8 cellular contexts compared by ENCODE assay signal in the genomic region with DNA sequence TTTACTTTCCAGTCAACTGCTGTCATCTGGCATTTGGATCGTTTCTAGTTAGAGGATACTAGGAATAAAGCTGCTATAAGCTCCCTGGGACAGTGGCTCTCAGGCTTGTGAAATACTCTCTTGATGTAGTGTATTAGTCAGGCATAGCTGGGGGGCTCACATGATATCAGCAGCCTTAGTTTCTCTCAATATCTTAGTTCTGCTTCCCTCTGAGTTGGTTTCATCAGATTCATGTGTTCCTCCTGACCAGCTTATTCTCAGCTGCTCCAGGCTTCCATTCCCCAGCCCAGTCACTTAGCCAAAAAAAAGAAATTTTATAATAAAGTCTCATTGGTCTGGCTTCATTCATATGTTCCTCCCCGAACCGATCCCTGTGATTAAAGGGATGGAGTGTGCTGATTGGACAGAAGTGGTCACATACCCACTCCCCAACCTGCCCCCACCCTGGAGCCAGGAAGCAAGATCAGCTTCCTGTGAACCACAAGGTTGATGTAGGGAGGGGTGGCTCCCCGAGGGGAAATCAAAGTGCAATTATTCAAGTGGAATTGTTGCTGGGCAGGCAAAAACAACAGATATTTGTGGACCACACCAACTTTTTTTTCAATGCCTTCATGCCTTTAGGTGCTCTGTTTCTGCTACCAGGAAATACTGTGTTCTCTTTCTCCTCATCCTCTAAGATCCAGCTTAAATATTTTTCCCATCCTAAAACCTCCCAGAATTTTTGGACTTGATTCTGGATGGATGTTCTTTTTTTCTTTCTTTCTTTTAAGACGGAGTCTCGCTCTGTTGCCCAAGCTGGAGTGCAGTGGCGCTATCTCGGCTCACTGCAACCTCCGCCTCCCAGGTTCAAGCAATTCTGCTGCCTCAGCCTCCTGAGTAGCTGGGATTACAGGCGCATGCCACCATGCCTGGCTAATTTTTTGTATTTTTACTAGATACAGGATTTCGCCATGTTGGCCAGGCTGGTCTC. TPM values are rescaled to one million over a fixed set of nuclear protein-coding genes. Genes with fewer than 3 reads are reported as not detected.
A peak's percentile ranks its signal among the peaks of the same experiment; 100 is the strongest.
DNase-seq lines count a peak whose midpoint lies in the region; ATAC-seq and TF ChIP-seq lines count a peak whose summit lies in the region.

No MANE protein-coding gene starts in this region.

- H3K36me3 ChIP-seq in SK-N-SH (replicated peaks in 1 of 2; ENCODE audit: control insufficient read depth in 1 of 2, insufficient read depth in 2 of 2, low read length in 1 of 2) (no peaks in the 10 kb centered on the region), thyroid gland (no peaks in the 10 kb centered on the region)

- WGBS in SK-N-SH (ENCODE audit: low lambda C conversion rate), result 78% methylated on average over 11 of the region's 11 CpGs
- 53 to 55% methylated on average over 11 of the region's 11 CpGs for WGBS in thyroid gland, 2 donors

- no peak overlapping the region for H3K9ac ChIP-seq in SK-N-SH

- no peaks in the 10 kb centered on the region for H3K27me3 Mint-ChIP-seq in activated T-helper 1 cell treated with anti-CD3 and anti-CD28 coated beads, Interleukin-12 subunit alpha, Interleukin-12 subunit beta, Interleukin-2, Interleukin-4 antibody, amounts not matched to agents 30 ng/mL and 10 ng/mL and 1 ng/mL, durations not matched to agents 14 hours and 24 hours and 36 hours (ENCODE audit: insufficient read depth)
- no peaks in the 10 kb centered on the region for H3K27me3 Mint-ChIP-seq in immature natural killer cell (ENCODE audit: low read depth in 3 of 3)

- TF ChIP-seq EP300 in SK-N-SH (IDR thresholded peaks at IDR 0.05; ENCODE audit: borderline replicate concordance in 1 of 2, low read depth in 1 of 2, low read length in 1 of 2), result no peak

- no peak for TF ChIP-seq RAD21 in SK-N-SH (IDR thresholded peaks at IDR 0.05; ENCODE audit: low read length)

- no peak for TF ChIP-seq POLR2A in thyroid gland (IDR thresholded peaks at IDR 0.05)

- H3K79me2 ChIP-seq in SK-N-SH (ENCODE audit: insufficient read depth), result no peaks in the 10 kb centered on the region

- no peak overlapping the region for H2AFZ ChIP-seq in SK-N-SH (ENCODE audit: low read depth)

- no peaks in the 10 kb centered on the region for H3K36me3 Mint-ChIP-seq in activated T-helper 1 cell treated with anti-CD3 and anti-CD28 coated beads, Interleukin-12 subunit alpha, Interleukin-12 subunit beta, Interleukin-2, Interleukin-4 antibody, amounts not matched to agents 30 ng/mL and 10 ng/mL and 1 ng/mL, durations not matched to agents 14 hours and 24 hours and 36 hours (ENCODE audit: low read depth)
- no peaks in the 10 kb centered on the region for H3K36me3 Mint-ChIP-seq in immature natural killer cell

- H3K27me3 ChIP-seq in SK-N-SH (ENCODE audit: insufficient read depth) (no peaks in the 10 kb centered on the region), thyroid gland (no peaks in the 10 kb centered on the region)

- H3K9me2 ChIP-seq in SK-N-SH, result no peaks in the 10 kb centered on the region

- no peak overlapping the region for H3K27ac Mint-ChIP-seq in activated T-helper 1 cell treated with anti-CD3 and anti-CD28 coated beads, Interleukin-12 subunit alpha, Interleukin-12 subunit beta, Interleukin-2, Interleukin-4 antibody, amounts not matched to agents 30 ng/mL and 10 ng/mL and 1 ng/mL, durations not matched to agents 14 hours and 24 hours and 36 hours
- H3K27ac Mint-ChIP-seq in immature natural killer cell, result peak overlapping the region in 3 of 6 donors; percentile 9 to 36 (median 29)

- no peak overlapping the region for H3K4me3 ChIP-seq in SK-N-SH (ENCODE audit: low read depth in 2 of 2, low read length in 1 of 2)
- H3K4me3 ChIP-seq in thyroid gland (replicated peaks in 1 of 3), result no peak overlapping the region

- H3K4me1 Mint-ChIP-seq in activated T-helper 1 cell treated with anti-CD3 and anti-CD28 coated beads, Interleukin-12 subunit alpha, Interleukin-12 subunit beta, Interleukin-2, Interleukin-4 antibody, amounts not matched to agents 30 ng/mL and 10 ng/mL and 1 ng/mL, durations not matched to agents 14 hours and 24 hours and 36 hours (ENCODE audit: low read depth), result peaks cover 14% of the 10 kb centered on the region
- peaks cover 14 to 15% of the 10 kb centered on the region in 2 donors for H3K4me1 Mint-ChIP-seq in immature natural killer cell

- no peaks in the 10 kb centered on the region for H3F3A ChIP-seq in SK-N-SH (replicated peaks; ENCODE audit: insufficient read depth)

- H3K9me3 ChIP-seq in SK-N-SH (no peaks in the 10 kb centered on the region), thyroid gland (no peaks in the 10 kb centered on the region)

- POLR2A ChIA-PET in SK-N-SH (lab: Yijun Ruan, JAX), result no interaction called here

- H3K27ac ChIP-seq in SK-N-SH (ENCODE audit: low read depth in 2 of 2, low read length in 1 of 2) (no peak overlapping the region), thyroid gland (peak overlapping the region; percentile 16 to 45 (median 39))

- intact Hi-C loops in activated T-helper 1 cell treated with anti-CD3 and anti-CD28 coated beads, Interleukin-12 subunit alpha, Interleukin-12 subunit beta, Interleukin-2, Interleukin-4 antibody, amounts not matched to agents 30 ng/mL and 10 ng/mL and 1 ng/mL, durations not matched to agents 14 hours and 24 hours and 36 hours (cut with micrococcal nuclease), result no loop called here
- intact Hi-C loops in thyroid gland (cut with DNase I), result no loop called here

- H3K4me3 Mint-ChIP-seq in activated T-helper 1 cell treated with anti-CD3 and anti-CD28 coated beads, Interleukin-12 subunit alpha, Interleukin-12 subunit beta, Interleukin-2, Interleukin-4 antibody, amounts not matched to agents 30 ng/mL and 10 ng/mL and 1 ng/mL, durations not matched to agents 14 hours and 24 hours and 36 hours, result peak overlapping the region; percentile 22
- peak overlapping the region in 4 of 5 donors; percentile 12 to 30 (median 21) for H3K4me3 Mint-ChIP-seq in immature natural killer cell

- H3K4me1 ChIP-seq in SK-N-SH (ENCODE audit: control insufficient read depth in 1 of 2, insufficient read depth in 2 of 2, low read depth in 1 of 2, low read length in 1 of 2) (no peaks in the 10 kb centered on the region), thyroid gland (peaks cover 6 to 15% of the 10 kb centered on the region in 2 donors)

- peak; percentile 33; the same call in 1 of the 3 replicates for ATAC-seq in SK-N-SH treated with all-trans-retinoic acid at 6 μM for 48 hours
- ATAC-seq in GM21737 (IDR thresholded peaks at IDR 0.05; ENCODE audit: unreplicated experiment), result no peak
- ATAC-seq in HG02763 (IDR thresholded peaks at IDR 0.05; ENCODE audit: unreplicated experiment), result no peak

- no peaks in the 10 kb centered on the region for H3K9me3 Mint-ChIP-seq in activated T-helper 1 cell treated with anti-CD3 and anti-CD28 coated beads, Interleukin-12 subunit alpha, Interleukin-12 subunit beta, Interleukin-2, Interleukin-4 antibody, amounts not matched to agents 30 ng/mL and 10 ng/mL and 1 ng/mL, durations not matched to agents 14 hours and 24 hours and 36 hours
- peaks cover 0 to 2% (median 0%) of the 10 kb centered on the region in 6 donors for H3K9me3 Mint-ChIP-seq in immature natural killer cell

- DNase-seq in SK-N-SH (no peak), immature natural killer cell (peak; percentile 22 to 25 (median 22)), thyroid gland (peak; percentile 68 to 69), GM20000 (ENCODE audit: low spot score) (no peak)
- no peak for DNase-seq in activated T-helper 1 cell treated with anti-CD3 and anti-CD28 coated beads, Interleukin-12 subunit alpha, Interleukin-12 subunit beta, Interleukin-2, Interleukin-4 antibody, amounts not matched to agents 30 ng/mL and 10 ng/mL and 1 ng/mL, durations not matched to agents 14 hours and 24 hours and 36 hours (ENCODE audit: low spot score)

- CTCF ChIA-PET in SK-N-SH (lab: Yijun Ruan, JAX), result interaction anchor here (0.9 to 1.2 kb wide), 3 partner anchors 114 to 347 kb away, joined by 3 to 4 read pairs (median 4); no protein-coding TSS in a partner anchor

- H3K4me2 ChIP-seq in SK-N-SH, result no peak overlapping the region

- no peaks in the 10 kb centered on the region for H4K20me1 ChIP-seq in SK-N-SH (ENCODE audit: insufficient read depth)

- TF ChIP-seq CTCF in SK-N-SH (IDR thresholded peaks at IDR 0.05) (no peak), thyroid gland (IDR thresholded peaks at IDR 0.05) (no peak), GM20000 (IDR thresholded peaks at IDR 0.05; ENCODE audit: extremely low read depth, missing control alignments) (no peak)

TF ChIP-seq in SK-N-SH treated with all-trans-retinoic acid at 6 μM for 48 hours, 23 proteins besides CTCF, POLR2A, EP300 and RAD21 (continues in another document):
- TF ChIP-seq TOX (CRISPR knock-in tag; IDR thresholded peaks at IDR 0.05; ENCODE audit: borderline replicate concordance) (no peak), ZFP3 (CRISPR knock-in tag; IDR thresholded peaks at IDR 0.05) (no peak), CSDC2 (CRISPR knock-in tag; IDR thresholded peaks at IDR 0.05) (no peak)

TF ChIP-seq in SK-N-SH, 30 proteins besides CTCF, POLR2A, EP300 and RAD21:
- no peak for TF ChIP-seq SIN3A (IDR thresholded peaks at IDR 0.05; ENCODE audit: borderline replicate concordance, low read depth, low read length)
- no peak for TF ChIP-seq JUND (IDR thresholded peaks at IDR 0.05)
- no peak for TF ChIP-seq TCF12 (IDR thresholded peaks at IDR 0.05)
- TF ChIP-seq CHD2 (IDR thresholded peaks at IDR 0.05; ENCODE audit: low read length, partially characterized antibody), result no peak
- no peak for TF ChIP-seq EZH2phosphoT487 (IDR thresholded peaks at IDR 0.05; ENCODE audit: borderline replicate concordance, low read depth)
- no peak for TF ChIP-seq YY1 (IDR thresholded peaks at IDR 0.05; ENCODE audit: low read depth)
- no peak for TF ChIP-seq POLR2AphosphoS5 (IDR thresholded peaks at IDR 0.05; ENCODE audit: low read depth, low read length)
- no peak for TF ChIP-seq NFIC (IDR thresholded peaks at IDR 0.05; ENCODE audit: borderline replicate concordance)
- no peak for TF ChIP-seq SMC3 (IDR thresholded peaks at IDR 0.05; ENCODE audit: low read depth, low read length)
- TF ChIP-seq MEF2A (IDR thresholded peaks at IDR 0.05; ENCODE audit: borderline replicate concordance, low read depth), result no peak
- TF ChIP-seq TAF1 (IDR thresholded peaks at IDR 0.05; ENCODE audit: borderline replicate concordance, low read depth, low read length), result no peak
- TF ChIP-seq FOXJ3 (CRISPR knock-in tag; IDR thresholded peaks at IDR 0.05), result no peak
- TF ChIP-seq TEAD4 (IDR thresholded peaks at IDR 0.05; ENCODE audit: borderline replicate concordance, insufficient read depth), result no peak

RNA-seq across cellular contexts. Expression of a gene that starts 11.2 kb away (rescaled TPM):
- polyA plus RNA-seq in SK-N-SH (2012; rRNA removed), result 35.1 and 40.5 TPM in 2 replicates
- 42.3 and 44.9 TPM in 2 replicates for polyA plus RNA-seq in SK-N-SH (2012; cell fraction: cytosol; rRNA removed)
- 13.2 and 19.3 TPM in 2 replicates for polyA plus RNA-seq in SK-N-SH (2012; cell fraction: nucleus; rRNA removed)
- 38.9 and 39.3 TPM in 2 replicates for total RNA-seq in activated T-helper 1 cell treated with anti-CD3 and anti-CD28 coated beads, Interleukin-12 subunit alpha, Interleukin-12 subunit beta, Interleukin-2, Interleukin-4 antibody, amounts not matched to agents 30 ng/mL and 10 ng/mL and 1 ng/mL, durations not matched to agents 14 hours and 24 hours and 36 hours
- 1 to 10 TPM in 2 of 3 donors, under 1 TPM in 1; 0.35 to 3.2 (median 2.8) TPM for polyA plus RNA-seq in immature natural killer cell
- 10 to 100 TPM; 11.5 to 22.2 (median 17.6) TPM for total RNA-seq in thyroid gland

Comparison
In these comparisons a context has a peak if more than half of its experiments do, and no peak if none do; other contexts are left out.
1. DNase-seq: peak in immature natural killer cell (3 of 3) and thyroid gland (2 of 2); none in SK-N-SH (single experiment), activated T-helper 1 cell treated with anti-CD3 and anti-CD28 coated beads, Interleukin-12 subunit alpha, Interleukin-12 subunit beta, Interleukin-2, Interleukin-4 antibody, amounts not matched to agents 30 ng/mL and 10 ng/mL and 1 ng/mL, durations not matched to agents 14 hours and 24 hours and 36 hours (single experiment) and GM20000 (single experiment).
2. H3K27ac ChIP-seq: peak in thyroid gland (3 of 3); none in SK-N-SH (0 of 2).